In genomic region chr4:3285558-3286334, GRCh38 we compare ENCODE assay signal across 9 cellular contexts. TPM values are rescaled to one million over a fixed set of nuclear protein-coding genes. Genes with fewer than 3 reads are reported as not detected.
A peak's percentile ranks its signal among the peaks of the same experiment; 100 is the strongest.
DNase-seq lines count a peak whose midpoint lies in the region; ATAC-seq and TF ChIP-seq lines count a peak whose summit lies in the region.
"Had no signal": no experiment of that assay in that cellular context is flagged by ENCODE, and none has a peak within 500 bp of the region (broad histone marks: within the 10 kb centered on the region; RNA-seq: fewer than 3 reads in every experiment).

No MANE protein-coding gene starts in this region.

- intact Hi-C loops in PC-3 (cut with micrococcal nuclease) (no loop called here), left lung (cut with DNase I) (no loop called here)

- no peak overlapping the region for H4K5ac ChIP-seq in H9 (ENCODE audit: insufficient read length, low read depth, low read length)

- no peak overlapping the region for H4K8ac ChIP-seq in H9 (replicated peaks; ENCODE audit: insufficient read length, low read depth, low read length)

- peaks cover 46% of the 10 kb centered on the region for H3K27me3 Mint-ChIP-seq in H9 (ENCODE audit: low read depth)
- H3K27me3 Mint-ChIP-seq in activated T-cell treated with anti-CD3 and anti-CD28 coated beads, Interleukin-2, amount 50 U/mL, for 72 hours (ENCODE audit: low read depth), result peaks cover 26% of the 10 kb centered on the region

- no CpG with 5 or more reads among the region's 38 CpGs for WGBS in H9 (ENCODE audit: extremely low coverage, insufficient read length, low lambda C conversion rate)

- no peak overlapping the region for H2AK5ac ChIP-seq in H9 (ENCODE audit: insufficient read length, low read length)

- H3K4me2 ChIP-seq in H9 (ENCODE audit: insufficient read depth, insufficient read length, low read length) (no peak overlapping the region), PC-3 (ENCODE audit: low read length) (peak overlapping the region; percentile 61)

- no peak overlapping the region for H3K4ac ChIP-seq in H9 (ENCODE audit: low read depth, low read length)

- no peak overlapping the region for H4K91ac ChIP-seq in H9 (ENCODE audit: insufficient read length, low read depth, low read length)

- H3K9me3 Mint-ChIP-seq in H9, result peaks cover 11 to 14% of the 10 kb centered on the region in 2 experiments; a peak in 4 of 5 replicates
- H3K9me3 Mint-ChIP-seq in activated T-cell treated with anti-CD3 and anti-CD28 coated beads, Interleukin-2, amount 50 U/mL, for 72 hours, result peaks cover 0 to 4% of the 10 kb centered on the region in 2 donors

- POLR2A ChIA-PET in PC-3 (lab: Charles Lee; ENCODE audit: unreplicated experiment), result no interaction called here

- DNase-seq in H9 (peak; percentile 30), PC-3 (peak; percentile 46), left lung (peak in 1 of 2 donors; percentile 60), dermis blood vessel endothelial cell (no peak), amniotic stem cell (lab: John Stamatoyannopoulos, UW) (no peak), NCI-H1694 (lab: John Stamatoyannopoulos, UW) (no peak)
- DNase-seq in activated T-cell treated with anti-CD3 and anti-CD28 coated beads, Interleukin-2, amount 50 U/mL, for 72 hours, result no peak
- DNase-seq: naive thymus-derived CD8-positive, alpha-beta T cell had no signal

- no peak overlapping the region for H3K18ac ChIP-seq in H9 (ENCODE audit: insufficient read length, low read depth, low read length)

- H2BK15ac ChIP-seq in H9 (ENCODE audit: low read depth, low read length), result no peak overlapping the region

- H3K27ac Mint-ChIP-seq in H9, result no peak overlapping the region
- H3K27ac Mint-ChIP-seq in activated T-cell treated with anti-CD3 and anti-CD28 coated beads, Interleukin-2, amount 50 U/mL, for 72 hours, result no peak overlapping the region

- H2AFZ ChIP-seq in H9 (ENCODE audit: low read length), result no peak overlapping the region
- H2AFZ ChIP-seq in PC-3 (ENCODE audit: low read length), result peak overlapping the region; percentile 72

- no peak overlapping the region for H3K9ac ChIP-seq in H9 (ENCODE audit: extremely low read depth, insufficient read length, low read length)
- no peak overlapping the region for H3K9ac ChIP-seq in PC-3 (ENCODE audit: low read length)

- peaks cover 0 to 6% (median 3%) of the 10 kb centered on the region in 3 experiments; a peak in 3 of 7 replicates for H3K36me3 Mint-ChIP-seq in H9 (ENCODE audit: insufficient read depth in 1 of 3, low read depth in 3 of 3)
- H3K36me3 Mint-ChIP-seq in activated T-cell treated with anti-CD3 and anti-CD28 coated beads, Interleukin-2, amount 50 U/mL, for 72 hours (ENCODE audit: insufficient read depth in 2 of 2), result peaks cover 0 to 5% of the 10 kb centered on the region in 2 donors

- H3K14ac ChIP-seq in H9 (ENCODE audit: insufficient read depth, low read length), result no peak overlapping the region

- H3K23me2 ChIP-seq in H9 (ENCODE audit: insufficient read length, low read depth, low read length, poor library complexity, severe bottlenecking), result no peaks in the 10 kb centered on the region

- H3K4me3 ChIP-seq in PC-3 (ENCODE audit: low read length) (peak overlapping the region; percentile 25; the same call in 1 of the 2 replicates), left lung (no peak overlapping the region)

- CTCF ChIA-PET in PC-3 (lab: Charles Lee), result no interaction called here

- H3K79me1 ChIP-seq in H9 (ENCODE audit: insufficient read depth, low read depth, low read length, poor library complexity, severe bottlenecking), result no peaks in the 10 kb centered on the region

- H3K79me2 ChIP-seq in H9 (ENCODE audit: insufficient read depth, low read length), result no peaks in the 10 kb centered on the region
- no peaks in the 10 kb centered on the region for H3K79me2 ChIP-seq in PC-3 (ENCODE audit: low read length)

- H3K27ac ChIP-seq in H9 (ENCODE audit: insufficient read length, low read depth, low read length) (no peak overlapping the region), PC-3 (ENCODE audit: low read length) (no peak overlapping the region), left lung (no peak overlapping the region)

- no peak overlapping the region for H3T11ph ChIP-seq in H9 (ENCODE audit: low read length)

- ATAC-seq in GM18502 (IDR thresholded peaks at IDR 0.05; ENCODE audit: poor library complexity, unreplicated experiment) (peak; percentile 96), PC-3 (peak; percentile 75), left lung (peak; percentile 61)
- no peak for ATAC-seq in activated T-cell treated with anti-CD3 and anti-CD28 coated beads, Interleukin-2, amount 50 U/mL, for 72 hours (replicated peaks in 1 of 2)

- H3F3A ChIP-seq in PC-3 (ENCODE audit: low read length, unreplicated experiment), result no peaks in the 10 kb centered on the region

- H3K27me3 ChIP-seq in H9 (ENCODE audit: insufficient read depth, low read length) (no peaks in the 10 kb centered on the region), PC-3 (ENCODE audit: low read length) (no peaks in the 10 kb centered on the region), left lung (peaks cover 0 to 35% of the 10 kb centered on the region in 2 donors)

- H3K4me1 Mint-ChIP-seq in H9, result peaks cover 0 to 3% of the 10 kb centered on the region in 2 experiments; a peak in 1 of 4 replicates
- H3K4me1 Mint-ChIP-seq in activated T-cell treated with anti-CD3 and anti-CD28 coated beads, Interleukin-2, amount 50 U/mL, for 72 hours (ENCODE audit: low read depth), result no peaks in the 10 kb centered on the region

- no peak overlapping the region for H3K23ac ChIP-seq in H9 (ENCODE audit: insufficient read length, low read depth, low read length)

- H4K20me1 ChIP-seq in H9 (ENCODE audit: control insufficient read depth, insufficient read depth, insufficient read length) (no peaks in the 10 kb centered on the region), PC-3 (ENCODE audit: low read length) (no peaks in the 10 kb centered on the region)

- H3K9me3 ChIP-seq in H9 (ENCODE audit: control insufficient read depth, low read depth, low read length) (no peaks in the 10 kb centered on the region), PC-3 (ENCODE audit: low read length) (no peaks in the 10 kb centered on the region), left lung (peaks cover 0 to 5% of the 10 kb centered on the region in 2 donors)

- H3K4me3 Mint-ChIP-seq in H9, result no peak overlapping the region
- no peak overlapping the region for H3K4me3 Mint-ChIP-seq in activated T-cell treated with anti-CD3 and anti-CD28 coated beads, Interleukin-2, amount 50 U/mL, for 72 hours

- H2BK120ac ChIP-seq in H9 (ENCODE audit: low read depth, low read length, poor library complexity, severe bottlenecking), result no peak overlapping the region

- no peaks in the 10 kb centered on the region for H3K4me1 ChIP-seq in H9 (ENCODE audit: insufficient read depth, low read length)
- peaks cover 8% of the 10 kb centered on the region; the same call in 1 of the 2 replicates for H3K4me1 ChIP-seq in PC-3 (ENCODE audit: insufficient read depth, low read length)
- peaks cover 0 to 16% of the 10 kb centered on the region in 2 donors for H3K4me1 ChIP-seq in left lung

- no peak overlapping the region for H2BK12ac ChIP-seq in H9 (ENCODE audit: insufficient read length, low read depth, low read length)

- H3K9me2 ChIP-seq in PC-3 (replicated peaks; ENCODE audit: low read length), result no peaks in the 10 kb centered on the region

- BruUV-seq in PC-3 (replicated peaks; lab: Mats Ljungman, UMichigan), result no TSS peak

- no peak overlapping the region for H2BK5ac ChIP-seq in H9 (ENCODE audit: insufficient read length, low read length)

- TF ChIP-seq CTCF in H9 (conservative IDR thresholded peaks at IDR 0.05) (no peak), PC-3 (conservative IDR thresholded peaks at IDR 0.05; ENCODE audit: low read depth, low read length) (no peak), left lung (IDR thresholded peaks at IDR 0.05) (no peak)

- no peak overlapping the region for H3K56ac ChIP-seq in H9 (ENCODE audit: insufficient read length, low read depth, low read length)

- no peaks in the 10 kb centered on the region for H3K36me3 ChIP-seq in PC-3 (ENCODE audit: low read depth, low read length)
- H3K36me3 ChIP-seq in left lung, result no peaks in the 10 kb centered on the region

- H2BK20ac ChIP-seq in H9 (ENCODE audit: low read depth, low read length, poor library complexity, severe bottlenecking), result no peak overlapping the region

RNA-seq across cellular contexts. Expression of gene RGS12, which starts 7.1 kb away (rescaled TPM):
- 14.0 and 16.9 TPM in 2 replicates for total RNA-seq in H9 (2021)
- total RNA-seq in PC-3 (2014; rRNA removed), result 10.3 and 13.8 TPM in 2 replicates
- total RNA-seq in left lung, result 10 to 100 TPM; 28.2 to 30.4 TPM
- 10 to 100 TPM; 16.9 to 18.5 TPM for total RNA-seq in activated T-cell treated with anti-CD3 and anti-CD28 coated beads, Interleukin-2, amount 50 U/mL, for 72 hours
- 42.9 and 56.3 TPM in 2 replicates for total RNA-seq in dermis blood vessel endothelial cell

RNA-seq across cellular contexts. Expression of gene MSANTD1, which starts 36.8 kb away (rescaled TPM):
- total RNA-seq in H9 (2021), result 0.83 and 0.86 TPM in 2 replicates
- total RNA-seq in PC-3 (2014; rRNA removed), result 0.77 and 1.3 TPM in 2 replicates
- total RNA-seq in left lung, result 1 to 10 TPM; 1.1 to 1.4 TPM
- 1 to 10 TPM; 2.4 to 2.5 TPM for total RNA-seq in activated T-cell treated with anti-CD3 and anti-CD28 coated beads, Interleukin-2, amount 50 U/mL, for 72 hours
- 0.19 and 0.34 TPM in 2 replicates for total RNA-seq in dermis blood vessel endothelial cell

Comparison
In these comparisons a context has a peak if more than half of its experiments do, and no peak if none do; other contexts are left out.
1. ATAC-seq: peak in GM18502 (single experiment), PC-3 (single experiment) and left lung (single experiment); none in activated T-cell treated with anti-CD3 and anti-CD28 coated beads, Interleukin-2, amount 50 U/mL, for 72 hours (0 of 2).
2. DNase-seq: peak in H9 (single experiment) and PC-3 (single experiment); none in activated T-cell treated with anti-CD3 and anti-CD28 coated beads, Interleukin-2, amount 50 U/mL, for 72 hours (0 of 2), dermis blood vessel endothelial cell (single experiment), amniotic stem cell (single experiment) and NCI-H1694 (single experiment).